ENCODE assay signal across 21 cellular contexts in the genomic region with DNA sequence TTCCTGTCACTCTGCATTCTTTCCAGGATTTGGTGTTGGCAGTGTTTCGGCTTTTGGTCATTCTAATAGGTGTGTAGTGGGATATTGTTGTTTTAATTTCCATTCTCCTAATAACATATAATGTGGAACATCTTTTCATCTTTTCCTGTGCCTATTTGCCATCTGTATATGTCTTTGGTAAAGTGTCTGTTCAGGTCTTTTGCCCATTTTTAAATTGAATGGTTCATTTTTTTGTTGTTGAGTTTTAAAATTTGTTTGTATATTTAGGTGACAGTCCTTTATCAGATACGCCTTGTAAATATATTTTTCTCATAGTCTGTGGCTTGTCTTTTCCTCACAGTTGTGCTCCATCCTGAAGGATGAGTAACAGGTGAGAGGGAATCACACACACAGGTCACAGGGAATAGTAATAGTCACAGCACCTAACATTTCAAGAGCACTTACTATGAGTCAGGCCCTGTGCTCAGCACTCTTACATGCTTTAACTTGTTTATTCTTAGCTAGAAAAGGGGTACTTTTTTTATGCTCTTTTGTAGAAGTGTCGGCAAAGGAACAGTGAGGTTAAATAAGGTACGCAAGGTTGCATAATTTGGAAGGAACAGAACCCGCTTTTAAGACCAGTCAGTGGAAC.
DNase-seq lines count a peak whose midpoint lies in the region; ATAC-seq, FAIRE-seq and TF ChIP-seq lines count a peak whose summit lies in the region.
"Had no signal": no experiment of that assay in that cellular context is flagged by ENCODE, and none has a peak within 500 bp of the region (broad histone marks: within the 10 kb centered on the region; RNA-seq: fewer than 3 reads in every experiment).

No MANE protein-coding gene starts in this region.

- H3K36me3 Mint-ChIP-seq in MCF 10A (ENCODE audit: insufficient read depth, unreplicated experiment) = peaks cover 5% of the 10 kb centered on the region
- H3K36me3 Mint-ChIP-seq in chondrocyte (ENCODE audit: low read depth) = peaks cover 7% of the 10 kb centered on the region

- H3K27ac Mint-ChIP-seq in MCF 10A (ENCODE audit: low read depth, unreplicated experiment) (peak overlapping the region; percentile 32), chondrocyte (ENCODE audit: unreplicated experiment) (no peak overlapping the region)
- H3K27ac Mint-ChIP-seq: B cell had no signal

- H3K4me1 ChIP-seq in breast epithelium (no peaks in the 10 kb centered on the region), left lung (peaks cover 0 to 3% of the 10 kb centered on the region in 2 donors)
- H3K4me1 ChIP-seq: HAP-1 had no signal

- no peaks in the 10 kb centered on the region for H3K9me3 ChIP-seq in breast epithelium
- no peaks in the 10 kb centered on the region for H3K9me3 ChIP-seq in left lung
- H3K9me3 ChIP-seq: HAP-1 had no signal

- no peak overlapping the region for H3K4me3 Mint-ChIP-seq in MCF 10A (ENCODE audit: unreplicated experiment)
- no peak overlapping the region for H3K4me3 Mint-ChIP-seq in chondrocyte (ENCODE audit: unreplicated experiment)
- H3K4me3 Mint-ChIP-seq: B cell, CD14-positive monocyte had no signal

- DNase-seq in MCF 10A (ENCODE audit: unreplicated experiment) (peak; percentile 74), breast epithelium (ENCODE audit: low spot score in 2 of 2) (no peak), bronchial epithelial cell (ENCODE audit: low read depth) (peak; percentile 98), left lung (no peak), chondrocyte (ENCODE audit: low spot score) (no peak), germinal center (ENCODE audit: low spot score) (no peak)
- DNase-seq: DND-41, GM23248, Karpas-422, NCI-H1417, NCI-H187, NCI-H446, NCI-H526, OCI-M1, SHP77, SW 1271 had no signal

- H3K27me3 Mint-ChIP-seq in MCF 10A (ENCODE audit: insufficient read depth, unreplicated experiment) (no peaks in the 10 kb centered on the region), chondrocyte (ENCODE audit: low read depth) (no peaks in the 10 kb centered on the region)
- H3K27me3 Mint-ChIP-seq: B cell had no signal

- peak; percentile 89 for ATAC-seq in left lung
- ATAC-seq in activated CD4-positive, CD25-positive, alpha-beta regulatory T cell treated with anti-CD3 and anti-CD28 coated beads, Interleukin-2, amount 50 U/mL, for 24 hours = no peak

- H3K36me3 ChIP-seq in breast epithelium (no peaks in the 10 kb centered on the region), bronchial epithelial cell (ENCODE audit: control insufficient read depth, insufficient read depth, low read length) (no peaks in the 10 kb centered on the region), left lung (no peaks in the 10 kb centered on the region)
- H3K36me3 ChIP-seq: HAP-1 had no signal

- TF ChIP-seq CTCF in MCF 10A (IDR thresholded peaks at IDR 0.05; ENCODE audit: unreplicated experiment) (no peak), breast epithelium (IDR thresholded peaks at IDR 0.05) (no peak), bronchial epithelial cell (IDR thresholded peaks at IDR 0.05; ENCODE audit: insufficient read depth, low read length, severe bottlenecking) (no peak), left lung (IDR thresholded peaks at IDR 0.05) (no peak), chondrocyte (IDR thresholded peaks at IDR 0.05) (no peak)

- H3K27ac ChIP-seq in breast epithelium (no peak overlapping the region), left lung (no peak overlapping the region)
- H3K27ac ChIP-seq: GM23248 had no signal

- CTCF ChIA-PET in MCF 10A (lab: Yijun Ruan, JAX) = interaction anchor here (0.7 kb wide), 2 partner anchors 16 to 899 kb away, joined by 3 read pairs; no protein-coding TSS in a partner anchor

- intact Hi-C loops in MCF 10A (cut with micrococcal nuclease) (no loop called here), breast epithelium (cut with DNase I; ENCODE audit: low total_unique reads) (no loop called here), left lung (cut with DNase I) (no loop called here)

- no peak for TF ChIP-seq POLR2A in breast epithelium (IDR thresholded peaks at IDR 0.05)

- BruUV-seq in MCF 10A (replicated peaks; lab: Mats Ljungman, UMichigan) = no TSS peak

- H3K9me3 Mint-ChIP-seq in MCF 10A (ENCODE audit: unreplicated experiment) (no peaks in the 10 kb centered on the region), chondrocyte (ENCODE audit: low read depth) (peaks cover 30% of the 10 kb centered on the region)

- POLR2A ChIA-PET in MCF 10A (lab: Yijun Ruan, JAX) = no interaction called here

- H3K4me3 ChIP-seq in breast epithelium (no peak overlapping the region), bronchial epithelial cell (ENCODE audit: low read depth, low read length) (no peak overlapping the region), left lung (no peak overlapping the region)
- H3K4me3 ChIP-seq: GM23248, HAP-1 had no signal

- no peak for FAIRE-seq in bronchial epithelial cell (lab: Jason Lieb, UNC)
- FAIRE-seq: GM12891 had no signal

- H3K27me3 ChIP-seq in breast epithelium = no peaks in the 10 kb centered on the region
- H3K27me3 ChIP-seq in bronchial epithelial cell (ENCODE audit: control insufficient read depth, insufficient read depth, low read length) = no peaks in the 10 kb centered on the region
- no peaks in the 10 kb centered on the region for H3K27me3 ChIP-seq in left lung

- H3K4me1 Mint-ChIP-seq in MCF 10A (ENCODE audit: insufficient read depth, unreplicated experiment) = peaks cover 13% of the 10 kb centered on the region
- no peaks in the 10 kb centered on the region for H3K4me1 Mint-ChIP-seq in chondrocyte (ENCODE audit: low read depth)
- H3K4me1 Mint-ChIP-seq: CD14-positive monocyte had no signal

Comparison
In these comparisons a context has a peak if more than half of its experiments do, and no peak if none do; other contexts are left out.
1. DNase-seq: peak in MCF 10A (single experiment) and bronchial epithelial cell (single experiment); none in breast epithelium (0 of 2), left lung (0 of 2), chondrocyte (single experiment) and germinal center (single experiment).